Comparison of ENCODE assay signal across 14 cellular contexts in genomic region chr1:75543705-75544104, GRCh38.
A peak's percentile ranks its signal among the peaks of the same experiment; 100 is the strongest.
DNase-seq lines count a peak whose midpoint lies in the region; ATAC-seq and TF ChIP-seq lines count a peak whose summit lies in the region.
"Had no signal": no experiment of that assay in that cellular context is flagged by ENCODE, and none has a peak within 500 bp of the region (broad histone marks: within the 10 kb centered on the region; RNA-seq: fewer than 3 reads in every experiment).

No MANE protein-coding gene starts in this region.

- H3K27me3 Mint-ChIP-seq in activated naive CD8-positive, alpha-beta T cell treated with anti-CD3 and anti-CD28 coated beads, Interleukin-2, amount 50 U/mL, for 24 hours: peaks cover 3% of the 10 kb centered on the region
- H3K27me3 Mint-ChIP-seq in CD8-positive, alpha-beta T cell (ENCODE audit: low read depth): peaks cover 2% of the 10 kb centered on the region

- CTCF ChIA-PET in CD8-positive, alpha-beta T cell (lab: Charles Lee): no interaction called here

- H3K4me1 Mint-ChIP-seq in activated naive CD8-positive, alpha-beta T cell treated with anti-CD3 and anti-CD28 coated beads, Interleukin-2, amount 50 U/mL, for 24 hours: no peaks in the 10 kb centered on the region
- H3K4me1 Mint-ChIP-seq in CD8-positive, alpha-beta T cell (ENCODE audit: low read depth): no peaks in the 10 kb centered on the region
- H3K4me1 Mint-ChIP-seq: CD4-positive, alpha-beta memory T cell had no signal

- H3K9me3 ChIP-seq in CD8-positive, alpha-beta T cell (ENCODE audit: low read length): no peaks in the 10 kb centered on the region
- H3K9me3 ChIP-seq: Caco-2 had no signal

- H3K27me3 ChIP-seq in CD8-positive, alpha-beta T cell (ENCODE audit: insufficient read depth, low read length): no peaks in the 10 kb centered on the region

- POLR2A ChIA-PET in CD8-positive, alpha-beta T cell (lab: Charles Lee): no interaction called here

- no peak overlapping the region for H3K27ac ChIP-seq in CD8-positive, alpha-beta T cell (ENCODE audit: low read depth, low read length)
- H3K27ac ChIP-seq: GM23248 had no signal

- H3K4me3 ChIP-seq in CD8-positive, alpha-beta T cell (ENCODE audit: low read depth, low read length): no peak overlapping the region
- H3K4me3 ChIP-seq: GM23248 had no signal

- no peaks in the 10 kb centered on the region for H3K4me1 ChIP-seq in CD8-positive, alpha-beta T cell (ENCODE audit: insufficient read depth, low read length)

- ATAC-seq in SK-N-SH treated with all-trans-retinoic acid at 6 μM for 48 hours: no peak
- ATAC-seq in activated naive CD8-positive, alpha-beta T cell treated with anti-CD3 and anti-CD28 coated beads, Interleukin-2, amount 50 U/mL, for 24 hours: no peak
- no peak for ATAC-seq in CD8-positive, alpha-beta T cell

- TF ChIP-seq CTCF in CD8-positive, alpha-beta T cell (IDR thresholded peaks at IDR 0.05): no peak

- H3K36me3 ChIP-seq in CD8-positive, alpha-beta T cell (ENCODE audit: insufficient read depth, low read length): no peaks in the 10 kb centered on the region

- H3K36me3 Mint-ChIP-seq in activated naive CD8-positive, alpha-beta T cell treated with anti-CD3 and anti-CD28 coated beads, Interleukin-2, amount 50 U/mL, for 24 hours (ENCODE audit: low read depth): no peaks in the 10 kb centered on the region
- no peaks in the 10 kb centered on the region for H3K36me3 Mint-ChIP-seq in CD8-positive, alpha-beta T cell
- H3K36me3 Mint-ChIP-seq: CD4-positive, alpha-beta memory T cell had no signal

- no peaks in the 10 kb centered on the region for H3K9me3 Mint-ChIP-seq in activated naive CD8-positive, alpha-beta T cell treated with anti-CD3 and anti-CD28 coated beads, Interleukin-2, amount 50 U/mL, for 24 hours
- H3K9me3 Mint-ChIP-seq in CD8-positive, alpha-beta T cell: peaks cover 2% of the 10 kb centered on the region

- no peak overlapping the region for H3K4me3 Mint-ChIP-seq in activated naive CD8-positive, alpha-beta T cell treated with anti-CD3 and anti-CD28 coated beads, Interleukin-2, amount 50 U/mL, for 24 hours
- H3K4me3 Mint-ChIP-seq in CD8-positive, alpha-beta T cell: no peak overlapping the region
- H3K4me3 Mint-ChIP-seq: CD4-positive, alpha-beta memory T cell had no signal

- DNase-seq in NCI-H446 treated with DMSO at 0.1 percent for 48 hours (lab: John Stamatoyannopoulos, UW): peak; percentile 40
- DNase-seq in kidney glomerular epithelial cell (lab: John Stamatoyannopoulos, UW): peak; percentile 7
- no peak for DNase-seq in activated naive CD8-positive, alpha-beta T cell treated with anti-CD3 and anti-CD28 coated beads, Interleukin-2, amount 50 U/mL, for 24 hours
- no peak for DNase-seq in HPDE6-E6E7 (ENCODE audit: extremely low spot score)
- DNase-seq in CD8-positive, alpha-beta T cell: no peak
- DNase-seq: C1 segment of cervical spinal cord; Caco-2; CD4-positive, alpha-beta memory T cell; DMS153; DND-41; GM23248; H7; HCEC 1CT had no signal

- intact Hi-C loops in CD8-positive, alpha-beta T cell (cut with DNase I, micrococcal nuclease): no loop called here

- no peak overlapping the region for H3K27ac Mint-ChIP-seq in activated naive CD8-positive, alpha-beta T cell treated with anti-CD3 and anti-CD28 coated beads, Interleukin-2, amount 50 U/mL, for 24 hours
- no peak overlapping the region for H3K27ac Mint-ChIP-seq in CD8-positive, alpha-beta T cell
- H3K27ac Mint-ChIP-seq: CD4-positive, alpha-beta memory T cell had no signal

TF ChIP-seq in SK-N-SH treated with all-trans-retinoic acid at 6 μM for 48 hours, 23 proteins besides CTCF, POLR2A, EP300 and RAD21:
- TF ChIP-seq POU6F1 (CRISPR knock-in tag; IDR thresholded peaks at IDR 0.05; ENCODE audit: borderline replicate concordance, low read depth) (no peak), RARB (CRISPR knock-in tag; IDR thresholded peaks at IDR 0.05) (no peak), ISL1 (CRISPR knock-in tag; IDR thresholded peaks at IDR 0.05) (peak; percentile 53), CREB5 (CRISPR knock-in tag; IDR thresholded peaks at IDR 0.05; ENCODE audit: low read depth) (peak; percentile 16; the same call in 1 of the 2 replicates)

Comparison
In these comparisons a context has a peak if more than half of its experiments do, and no peak if none do; other contexts are left out.
1. DNase-seq: peak in NCI-H446 treated with DMSO at 0.1 percent for 48 hours (single experiment) and kidney glomerular epithelial cell (single experiment); none in activated naive CD8-positive, alpha-beta T cell treated with anti-CD3 and anti-CD28 coated beads, Interleukin-2, amount 50 U/mL, for 24 hours (single experiment), HPDE6-E6E7 (single experiment) and CD8-positive, alpha-beta T cell (0 of 7).